1 cellular context compared by ENCODE assay signal in the genomic region with DNA sequence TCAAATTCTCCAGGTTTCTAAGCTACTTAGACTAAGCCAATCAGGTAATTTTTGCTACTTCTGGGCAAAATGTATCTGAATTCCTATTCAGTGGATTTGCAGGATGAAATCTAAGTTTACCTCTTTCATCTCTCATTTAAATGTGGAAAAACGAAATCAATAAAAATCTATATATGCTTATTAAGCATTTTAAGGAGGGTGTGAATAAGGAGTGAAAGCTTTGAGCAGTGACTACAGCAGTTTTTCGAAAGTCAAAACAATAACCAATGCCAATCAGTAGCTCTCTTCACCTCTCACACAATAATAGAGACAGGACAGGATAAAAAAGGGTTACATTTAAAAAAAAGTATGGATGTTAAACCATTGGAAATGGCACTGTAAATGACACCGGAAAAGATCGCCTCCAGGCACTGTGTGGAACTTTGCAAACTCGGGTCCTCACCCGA.
TF ChIP-seq lines count a peak whose summit lies in the region.

No MANE protein-coding gene starts in this region.

TF ChIP-seq in HepG2, 621 proteins besides CTCF, POLR2A, EP300 and RAD21 (continued from another document):
- TF ChIP-seq ZNF589 (CRISPR knock-in tag; conservative IDR thresholded peaks at IDR 0.05) (0 out of 2 replicates have a peak, but pooled peaks have one; percentile 14), TCF7 (IDR thresholded peaks at IDR 0.05; ENCODE audit: low read depth) (no peak), ETV5 (CRISPR knock-in tag; IDR thresholded peaks at IDR 0.05; ENCODE audit: borderline replicate concordance) (peak; percentile 20; the same call in 1 of the 2 replicates), MEIS1 (CRISPR knock-in tag; IDR thresholded peaks at IDR 0.05; ENCODE audit: borderline replicate concordance) (0 out of 2 replicates have a peak, but pooled peaks have one; percentile 7), MIER3 (CRISPR knock-in tag; IDR thresholded peaks at IDR 0.05; ENCODE audit: borderline replicate concordance) (peak; percentile 39; the same call in 1 of the 2 replicates), ZKSCAN8 (CRISPR knock-in tag; IDR thresholded peaks at IDR 0.05; ENCODE audit: borderline replicate concordance) (no peak), SMC3 (IDR thresholded peaks at IDR 0.05; ENCODE audit: low read length) (no peak), ZNF24 (IDR thresholded peaks at IDR 0.05) (no peak), SMYD3 (CRISPR knock-in tag; IDR thresholded peaks at IDR 0.05) (peak; percentile 54; the same call in 1 of the 2 replicates), ARID2 (CRISPR knock-in tag; IDR thresholded peaks at IDR 0.05; ENCODE audit: borderline replicate concordance) (peak; percentile 74), PPARG (CRISPR knock-in tag; conservative IDR thresholded peaks at IDR 0.05) (peak; percentile 38; the same call in 1 of the 2 replicates), ZNF354B (CRISPR knock-in tag; IDR thresholded peaks at IDR 0.05) (no peak), ZFP36L2 (CRISPR knock-in tag; IDR thresholded peaks at IDR 0.05) (no peak), ZNF546 (CRISPR knock-in tag; conservative IDR thresholded peaks at IDR 0.05) (no peak), ZNF232 (CRISPR knock-in tag; IDR thresholded peaks at IDR 0.05; ENCODE audit: borderline replicate concordance) (no peak), GATAD2A (CRISPR knock-in tag; IDR thresholded peaks at IDR 0.05) (peak; percentile 32; the same call in 1 of the 2 replicates), NFYC (CRISPR knock-in tag; IDR thresholded peaks at IDR 0.05) (no peak), ATF1 (CRISPR knock-in tag; IDR thresholded peaks at IDR 0.05) (no peak), ZNF768 (CRISPR knock-in tag; IDR thresholded peaks at IDR 0.05) (no peak), TCF12 (IDR thresholded peaks at IDR 0.05) (no peak), TCF12 (CRISPR knock-in tag; IDR thresholded peaks at IDR 0.05) (no peak), KLF12 (CRISPR knock-in tag; IDR thresholded peaks at IDR 0.05; ENCODE audit: borderline replicate concordance) (no peak), ZNF3 (CRISPR knock-in tag; IDR thresholded peaks at IDR 0.05) (no peak), ZNF20 (CRISPR knock-in tag; IDR thresholded peaks at IDR 0.05) (no peak), NFKBIZ (CRISPR knock-in tag; IDR thresholded peaks at IDR 0.05) (0 out of 2 replicates have a peak, but pooled peaks have one; percentile 3), ZNF138 (CRISPR knock-in tag; IDR thresholded peaks at IDR 0.05; ENCODE audit: low read depth) (no peak), HOXA9 (CRISPR knock-in tag; IDR thresholded peaks at IDR 0.05; ENCODE audit: borderline replicate concordance) (no peak), NKX3-1 (CRISPR knock-in tag; IDR thresholded peaks at IDR 0.05) (no peak), KDM4B (CRISPR knock-in tag; IDR thresholded peaks at IDR 0.05) (no peak), ZNF235 (CRISPR knock-in tag; IDR thresholded peaks at IDR 0.05; ENCODE audit: borderline replicate concordance) (no peak), TOE1 (CRISPR knock-in tag; IDR thresholded peaks at IDR 0.05) (no peak), HNRNPL (IDR thresholded peaks at IDR 0.05; ENCODE audit: low read depth, low read length) (no peak), ZNF737 (CRISPR knock-in tag; IDR thresholded peaks at IDR 0.05; ENCODE audit: borderline replicate concordance) (no peak), ATRX (CRISPR knock-in tag; IDR thresholded peaks at IDR 0.05; ENCODE audit: borderline replicate concordance) (no peak), ZNF720 (CRISPR knock-in tag; IDR thresholded peaks at IDR 0.05) (no peak), ZNF234 (CRISPR knock-in tag; conservative IDR thresholded peaks at IDR 0.05) (no peak), FOSL1 (CRISPR knock-in tag; IDR thresholded peaks at IDR 0.05; ENCODE audit: borderline replicate concordance) (no peak), ATF7 (IDR thresholded peaks at IDR 0.05) (no peak), ATF7 (CRISPR knock-in tag; IDR thresholded peaks at IDR 0.05) (no peak), CENPX (CRISPR knock-in tag; IDR thresholded peaks at IDR 0.05) (no peak), TEAD3 (CRISPR knock-in tag; optimal IDR thresholded peaks at IDR 0.05; ENCODE audit: borderline replicate concordance) (no peak), ZBTB20 (CRISPR knock-in tag; IDR thresholded peaks at IDR 0.05; ENCODE audit: borderline replicate concordance, low read depth) (no peak), TGIF2 (CRISPR knock-in tag; IDR thresholded peaks at IDR 0.05) (no peak), RARA (CRISPR knock-in tag; IDR thresholded peaks at IDR 0.05) (0 out of 2 replicates have a peak, but pooled peaks have one; percentile 4), TSC22D2 (CRISPR knock-in tag; IDR thresholded peaks at IDR 0.05; ENCODE audit: borderline replicate concordance) (no peak), RNF2 (conservative IDR thresholded peaks at IDR 0.05; ENCODE audit: low read depth) (no peak), SIN3B (IDR thresholded peaks at IDR 0.05; ENCODE audit: low read length) (no peak), RXRA (CRISPR knock-in tag; IDR thresholded peaks at IDR 0.05) (no peak), MBNL3 (CRISPR knock-in tag; conservative IDR thresholded peaks at IDR 0.05) (no peak), ZEB1 (IDR thresholded peaks at IDR 0.05; ENCODE audit: insufficient replicate concordance, low read depth) (no peak), ZNF644 (CRISPR knock-in tag; IDR thresholded peaks at IDR 0.05; ENCODE audit: low read depth) (no peak), ZNF30 (CRISPR knock-in tag; IDR thresholded peaks at IDR 0.05) (no peak), ZFP36 (IDR thresholded peaks at IDR 0.05; ENCODE audit: borderline replicate concordance, low read depth, low read length, partially characterized antibody) (no peak), SIX1 (CRISPR knock-in tag; IDR thresholded peaks at IDR 0.05; ENCODE audit: borderline replicate concordance) (0 out of 2 replicates have a peak, but pooled peaks have one; percentile 8), PLRG1 (conservative IDR thresholded peaks at IDR 0.05) (no peak), NFATC3 (CRISPR knock-in tag; IDR thresholded peaks at IDR 0.05) (no peak), POLR2G (IDR thresholded peaks at IDR 0.05; ENCODE audit: low read depth, low read length) (no peak), THAP11 (CRISPR knock-in tag; IDR thresholded peaks at IDR 0.05) (no peak), PRMT3 (CRISPR knock-in tag; IDR thresholded peaks at IDR 0.05; ENCODE audit: borderline replicate concordance, low read depth) (no peak), ZNF510 (CRISPR knock-in tag; IDR thresholded peaks at IDR 0.05; ENCODE audit: low read depth) (no peak), PAX8 (CRISPR knock-in tag; IDR thresholded peaks at IDR 0.05; ENCODE audit: borderline replicate concordance) (no peak), GZF1 (CRISPR knock-in tag; IDR thresholded peaks at IDR 0.05) (peak; percentile 7; the same call in 1 of the 2 replicates), CAMTA2 (CRISPR knock-in tag; IDR thresholded peaks at IDR 0.05; ENCODE audit: borderline replicate concordance) (no peak), ZNF317 (CRISPR knock-in tag; IDR thresholded peaks at IDR 0.05) (no peak), SMAD1 (CRISPR knock-in tag; IDR thresholded peaks at IDR 0.05; ENCODE audit: borderline replicate concordance, low read depth) (no peak), MIXL1 (CRISPR knock-in tag; IDR thresholded peaks at IDR 0.05) (no peak), ARNT (IDR thresholded peaks at IDR 0.05) (no peak)
- TF ChIP-seq, protein P1, sequence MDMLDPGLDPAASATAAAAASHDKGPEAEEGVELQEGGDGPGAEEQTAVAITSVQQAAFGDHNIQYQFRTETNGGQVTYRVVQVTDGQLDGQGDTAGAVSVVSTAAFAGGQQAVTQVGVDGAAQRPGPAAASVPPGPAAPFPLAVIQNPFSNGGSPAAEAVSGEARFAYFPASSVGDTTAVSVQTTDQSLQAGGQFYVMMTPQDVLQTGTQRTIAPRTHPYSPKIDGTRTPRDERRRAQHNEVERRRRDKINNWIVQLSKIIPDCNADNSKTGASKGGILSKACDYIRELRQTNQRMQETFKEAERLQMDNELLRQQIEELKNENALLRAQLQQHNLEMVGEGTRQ (IDR thresholded peaks at IDR 0.05; ENCODE audit: low read depth, low read length), result no peak
- TF ChIP-seq, protein P1 (CRISPR knock-in tag; IDR thresholded peaks at IDR 0.05; ENCODE audit: borderline replicate concordance), result no peak
- TF ChIP-seq, protein P2, sequence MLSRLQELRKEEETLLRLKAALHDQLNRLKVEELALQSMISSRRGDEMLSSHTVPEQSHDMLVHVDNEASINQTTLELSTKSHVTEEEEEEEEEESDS (CRISPR knock-in tag; IDR thresholded peaks at IDR 0.05; ENCODE audit: borderline replicate concordance), result no peak
- TF ChIP-seq, protein P3, sequence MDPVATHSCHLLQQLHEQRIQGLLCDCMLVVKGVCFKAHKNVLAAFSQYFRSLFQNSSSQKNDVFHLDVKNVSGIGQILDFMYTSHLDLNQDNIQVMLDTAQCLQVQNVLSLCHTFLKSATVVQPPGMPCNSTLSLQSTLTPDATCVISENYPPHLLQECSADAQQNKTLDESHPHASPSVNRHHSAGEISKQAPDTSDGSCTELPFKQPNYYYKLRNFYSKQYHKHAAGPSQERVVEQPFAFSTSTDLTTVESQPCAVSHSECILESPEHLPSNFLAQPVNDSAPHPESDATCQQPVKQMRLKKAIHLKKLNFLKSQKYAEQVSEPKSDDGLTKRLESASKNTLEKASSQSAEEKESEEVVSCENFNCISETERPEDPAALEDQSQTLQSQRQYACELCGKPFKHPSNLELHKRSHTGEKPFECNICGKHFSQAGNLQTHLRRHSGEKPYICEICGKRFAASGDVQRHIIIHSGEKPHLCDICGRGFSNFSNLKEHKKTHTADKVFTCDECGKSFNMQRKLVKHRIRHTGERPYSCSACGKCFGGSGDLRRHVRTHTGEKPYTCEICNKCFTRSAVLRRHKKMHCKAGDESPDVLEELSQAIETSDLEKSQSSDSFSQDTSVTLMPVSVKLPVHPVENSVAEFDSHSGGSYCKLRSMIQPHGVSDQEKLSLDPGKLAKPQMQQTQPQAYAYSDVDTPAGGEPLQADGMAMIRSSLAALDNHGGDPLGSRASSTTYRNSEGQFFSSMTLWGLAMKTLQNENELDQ (CRISPR knock-in tag; IDR thresholded peaks at IDR 0.05; ENCODE audit: borderline replicate concordance), result no peak
- TF ChIP-seq, protein P4, sequence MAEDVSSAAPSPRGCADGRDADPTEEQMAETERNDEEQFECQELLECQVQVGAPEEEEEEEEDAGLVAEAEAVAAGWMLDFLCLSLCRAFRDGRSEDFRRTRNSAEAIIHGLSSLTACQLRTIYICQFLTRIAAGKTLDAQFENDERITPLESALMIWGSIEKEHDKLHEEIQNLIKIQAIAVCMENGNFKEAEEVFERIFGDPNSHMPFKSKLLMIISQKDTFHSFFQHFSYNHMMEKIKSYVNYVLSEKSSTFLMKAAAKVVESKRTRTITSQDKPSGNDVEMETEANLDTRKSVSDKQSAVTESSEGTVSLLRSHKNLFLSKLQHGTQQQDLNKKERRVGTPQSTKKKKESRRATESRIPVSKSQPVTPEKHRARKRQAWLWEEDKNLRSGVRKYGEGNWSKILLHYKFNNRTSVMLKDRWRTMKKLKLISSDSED (CRISPR knock-in tag; IDR thresholded peaks at IDR 0.05), result no peak
- TF ChIP-seq, protein P5, sequence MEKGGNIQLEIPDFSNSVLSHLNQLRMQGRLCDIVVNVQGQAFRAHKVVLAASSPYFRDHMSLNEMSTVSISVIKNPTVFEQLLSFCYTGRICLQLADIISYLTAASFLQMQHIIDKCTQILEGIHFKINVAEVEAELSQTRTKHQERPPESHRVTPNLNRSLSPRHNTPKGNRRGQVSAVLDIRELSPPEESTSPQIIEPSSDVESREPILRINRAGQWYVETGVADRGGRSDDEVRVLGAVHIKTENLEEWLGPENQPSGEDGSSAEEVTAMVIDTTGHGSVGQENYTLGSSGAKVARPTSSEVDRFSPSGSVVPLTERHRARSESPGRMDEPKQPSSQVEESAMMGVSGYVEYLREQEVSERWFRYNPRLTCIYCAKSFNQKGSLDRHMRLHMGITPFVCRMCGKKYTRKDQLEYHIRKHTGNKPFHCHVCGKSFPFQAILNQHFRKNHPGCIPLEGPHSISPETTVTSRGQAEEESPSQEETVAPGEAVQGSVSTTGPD (CRISPR knock-in tag; IDR thresholded peaks at IDR 0.05), result no peak
- TF ChIP-seq, protein P6, sequence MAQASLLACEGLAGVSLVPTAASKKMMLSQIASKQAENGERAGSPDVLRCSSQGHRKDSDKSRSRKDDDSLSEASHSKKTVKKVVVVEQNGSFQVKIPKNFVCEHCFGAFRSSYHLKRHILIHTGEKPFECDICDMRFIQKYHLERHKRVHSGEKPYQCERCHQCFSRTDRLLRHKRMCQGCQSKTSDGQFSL (CRISPR knock-in tag; IDR thresholded peaks at IDR 0.05), result no peak
- TF ChIP-seq, protein P7, sequence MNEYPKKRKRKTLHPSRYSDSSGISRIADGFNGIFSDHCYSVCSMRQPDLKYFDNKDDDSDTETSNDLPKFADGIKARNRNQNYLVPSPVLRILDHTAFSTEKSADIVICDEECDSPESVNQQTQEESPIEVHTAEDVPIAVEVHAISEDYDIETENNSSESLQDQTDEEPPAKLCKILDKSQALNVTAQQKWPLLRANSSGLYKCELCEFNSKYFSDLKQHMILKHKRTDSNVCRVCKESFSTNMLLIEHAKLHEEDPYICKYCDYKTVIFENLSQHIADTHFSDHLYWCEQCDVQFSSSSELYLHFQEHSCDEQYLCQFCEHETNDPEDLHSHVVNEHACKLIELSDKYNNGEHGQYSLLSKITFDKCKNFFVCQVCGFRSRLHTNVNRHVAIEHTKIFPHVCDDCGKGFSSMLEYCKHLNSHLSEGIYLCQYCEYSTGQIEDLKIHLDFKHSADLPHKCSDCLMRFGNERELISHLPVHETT (CRISPR knock-in tag; conservative IDR thresholded peaks at IDR 0.05), result no peak
